Comparison of ENCODE assay signal across 15 cellular contexts in genomic region chr15:58738051-58738707, GRCh38. TPM values are rescaled to one million over a fixed set of nuclear protein-coding genes. Genes with fewer than 3 reads are reported as not detected.
DNase-seq lines count a peak whose midpoint lies in the region; ATAC-seq and TF ChIP-seq lines count a peak whose summit lies in the region.
"Had no signal": no experiment of that assay in that cellular context is flagged by ENCODE, and none has a peak within 500 bp of the region (broad histone marks: within the 10 kb centered on the region; RNA-seq: fewer than 3 reads in every experiment).

No MANE protein-coding gene starts in this region.

- H3K4me1 Mint-ChIP-seq in activated naive CD8-positive, alpha-beta T cell (ENCODE audit: low read depth): peaks cover 73% of the 10 kb centered on the region

- peak; percentile 55 for ATAC-seq in left colon
- no peak for ATAC-seq in GM19351 (IDR thresholded peaks at IDR 0.05; ENCODE audit: unreplicated experiment)

- no peaks in the 10 kb centered on the region for H3K9me3 Mint-ChIP-seq in activated naive CD8-positive, alpha-beta T cell (ENCODE audit: low read depth)

- 0 out of 2 replicates have a peak overlapping the region, but pooled peaks have one; percentile 21 for H3K4me3 ChIP-seq in BLaER1
- H3K4me3 ChIP-seq: upper lobe of left lung had no signal

- no peaks in the 10 kb centered on the region for H3K27me3 Mint-ChIP-seq in activated naive CD8-positive, alpha-beta T cell

- H3K4me2 ChIP-seq in BLaER1: peak overlapping the region; percentile 71

- DNase-seq in Kasumi-1 (lab: John Stamatoyannopoulos, UW) (peak; percentile 44 to 50), left colon (no peak), GM20000 (ENCODE audit: low spot score) (no peak), anterior cingulate cortex (lab: John Stamatoyannopoulos, UW) (no peak)
- no peak for DNase-seq in NK-92 treated with Interleukin-12 subunit alpha and Interleukin-12 subunit beta, amount 100 ng/mL, for 24 hours (lab: John Stamatoyannopoulos, UW)
- DNase-seq: activated CD8-positive, alpha-beta memory T cell treated with anti-CD3 and anti-CD28 coated beads, Interleukin-2, amount 50 U/mL, for 4 hours; DND-41; H7; NCI-H2029; occipital lobe; Right ventricle myocardium superior had no signal

- H3K9ac ChIP-seq in BLaER1: peak overlapping the region; percentile 48; the same call in 1 of the 2 replicates

- no peak overlapping the region for H3K27ac ChIP-seq in BLaER1

- peak overlapping the region; percentile 55 for H3K4me3 Mint-ChIP-seq in activated naive CD8-positive, alpha-beta T cell

- no peaks in the 10 kb centered on the region for H3K36me3 Mint-ChIP-seq in activated naive CD8-positive, alpha-beta T cell

- peaks cover 3% of the 10 kb centered on the region; the same call in 1 of the 2 replicates for H3K9me3 ChIP-seq in BLaER1
- H3K9me3 ChIP-seq: upper lobe of left lung had no signal

- H3K27ac Mint-ChIP-seq in activated naive CD8-positive, alpha-beta T cell: peak overlapping the region; percentile 82

- H4K20me1 ChIP-seq in BLaER1: peaks cover 100% of the 10 kb centered on the region

- TF ChIP-seq CTCF in GM20000 (IDR thresholded peaks at IDR 0.05; ENCODE audit: extremely low read depth, missing control alignments): no peak

- no peaks in the 10 kb centered on the region for H3K27me3 ChIP-seq in BLaER1
- H3K27me3 ChIP-seq: upper lobe of left lung had no signal

- peaks cover 25% of the 10 kb centered on the region for H3K36me3 ChIP-seq in BLaER1
- H3K36me3 ChIP-seq: upper lobe of left lung had no signal

- intact Hi-C loops in left colon (cut with DNase I, micrococcal nuclease): no loop called here

- H3K4me1 ChIP-seq in BLaER1: peaks cover 87% of the 10 kb centered on the region

RNA-seq across cellular contexts. Expression of gene ADAM10, which starts 11.3 kb away (rescaled TPM):
- total RNA-seq in left colon: 100 to 1,000 TPM; 138 to 183 TPM

RNA-seq across cellular contexts. Expression of gene MINDY2, which starts 32.9 kb away (rescaled TPM):
- total RNA-seq in left colon: 10 to 100 TPM in 1 of 2 donors, 1 to 10 TPM in 1; 9.0 to 14.1 TPM

Comparison
In these comparisons a context has a peak if more than half of its experiments do, and no peak if none do; other contexts are left out.
1. DNase-seq: peak in Kasumi-1 (2 of 2); none in left colon (0 of 2), GM20000 (single experiment), anterior cingulate cortex (0 of 58) and NK-92 treated with Interleukin-12 subunit alpha and Interleukin-12 subunit beta, amount 100 ng/mL, for 24 hours (single experiment).